In the genomic region with DNA sequence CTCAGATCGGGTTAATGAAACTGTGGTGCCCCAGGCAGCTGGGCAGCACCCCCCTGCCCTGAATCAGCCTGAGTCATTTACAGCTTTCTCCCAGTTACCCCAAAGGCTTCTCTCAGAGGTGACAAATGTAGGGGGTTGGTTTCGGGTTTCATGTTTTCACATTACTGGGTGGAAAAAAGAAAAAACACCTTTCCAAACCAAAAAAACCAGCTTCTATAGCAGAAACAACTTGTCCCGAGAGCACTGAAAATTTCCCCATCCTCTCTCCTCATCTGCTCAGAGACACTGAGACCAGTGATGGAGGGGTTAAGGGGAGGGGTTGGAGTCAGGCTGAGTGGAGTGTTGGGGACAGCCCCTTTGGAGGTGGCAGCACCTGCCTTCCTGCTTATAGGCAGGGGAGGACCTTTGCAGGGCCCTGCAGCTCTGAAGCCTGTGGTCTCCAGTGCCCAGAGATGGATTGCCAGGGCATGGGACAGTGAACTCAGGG, we compare ENCODE assay signal across 8 cellular contexts. TPM values are rescaled to one million over a fixed set of nuclear protein-coding genes. Genes with fewer than 3 reads are reported as not detected.
A peak's percentile ranks its signal among the peaks of the same experiment; 100 is the strongest.
DNase-seq lines count a peak whose midpoint lies in the region; ATAC-seq and TF ChIP-seq lines count a peak whose summit lies in the region.

No MANE protein-coding gene starts in this region.

- ATAC-seq in GM21360 (IDR thresholded peaks at IDR 0.05; ENCODE audit: unreplicated experiment) (peak; percentile 63), HG03457 (IDR thresholded peaks at IDR 0.05; ENCODE audit: unreplicated experiment) (peak; percentile 63)

- H3K27me3 ChIP-seq in MG63 = no peaks in the 10 kb centered on the region

- H3K4me3 ChIP-seq in MG63 = no peak overlapping the region

- peaks cover 26% of the 10 kb centered on the region for H3K36me3 ChIP-seq in MG63

- no peak for TF ChIP-seq CTCF in GM10266 (IDR thresholded peaks at IDR 0.05; ENCODE audit: control insufficient read depth, insufficient read depth, low read depth, missing control alignments)

- H3K9me3 ChIP-seq in MG63 = no peaks in the 10 kb centered on the region

- peak; percentile 82 for DNase-seq in GM10266 (ENCODE audit: extremely low spot score)
- peak; percentile 83 for DNase-seq in activated naive CD4-positive, alpha-beta T cell treated with anti-CD3 and anti-CD28 coated beads, Interleukin-2, amount 50 U/mL, for 16 hours
- peak; percentile 65 to 79 (median 69) for DNase-seq in stimulated activated CD4-positive, alpha-beta T cell treated with anti-CD3 and anti-CD28 coated beads, TNF-alpha, amount 100 ng/mL, for 24 hours (ENCODE audit: low read depth in 3 of 3)
- no peak for DNase-seq in SW 1271 (lab: John Stamatoyannopoulos, UW)
- no peak for DNase-seq in MG63
- DNase-seq in SIG-M5 (lab: John Stamatoyannopoulos, UW) = no peak

RNA-seq across cellular contexts. Expression of a gene that starts 15.6 kb away (rescaled TPM):
- 101 and 200 TPM in 2 replicates for total RNA-seq in MG63 (2014; rRNA removed; shearing (Covaris generic); ENCODE audit: low replicate concordance)

RNA-seq across cellular contexts. Expression of a gene that starts 18.4 kb away (rescaled TPM):
- not detected in 2 replicates for total RNA-seq in MG63 (2014; rRNA removed; shearing (Covaris generic); ENCODE audit: low replicate concordance)

RNA-seq across cellular contexts. Expression of a gene that starts 22.8 kb away (rescaled TPM):
- total RNA-seq in MG63 (2014; rRNA removed; shearing (Covaris generic); ENCODE audit: low replicate concordance) = 13.7 and 26.0 TPM in 2 replicates

RNA-seq across cellular contexts. Expression of a gene that starts 38.3 kb away (rescaled TPM):
- total RNA-seq in MG63 (2014; rRNA removed; shearing (Covaris generic); ENCODE audit: low replicate concordance) = 91.1 and 159 TPM in 2 replicates

Comparison
In these comparisons a context has a peak if more than half of its experiments do, and no peak if none do; other contexts are left out.
1. DNase-seq: peak in GM10266 (single experiment), activated naive CD4-positive, alpha-beta T cell treated with anti-CD3 and anti-CD28 coated beads, Interleukin-2, amount 50 U/mL, for 16 hours (single experiment) and stimulated activated CD4-positive, alpha-beta T cell treated with anti-CD3 and anti-CD28 coated beads, TNF-alpha, amount 100 ng/mL, for 24 hours (3 of 3); none in SW 1271 (0 of 2), MG63 (single experiment) and SIG-M5 (single experiment).